In the genomic region with DNA sequence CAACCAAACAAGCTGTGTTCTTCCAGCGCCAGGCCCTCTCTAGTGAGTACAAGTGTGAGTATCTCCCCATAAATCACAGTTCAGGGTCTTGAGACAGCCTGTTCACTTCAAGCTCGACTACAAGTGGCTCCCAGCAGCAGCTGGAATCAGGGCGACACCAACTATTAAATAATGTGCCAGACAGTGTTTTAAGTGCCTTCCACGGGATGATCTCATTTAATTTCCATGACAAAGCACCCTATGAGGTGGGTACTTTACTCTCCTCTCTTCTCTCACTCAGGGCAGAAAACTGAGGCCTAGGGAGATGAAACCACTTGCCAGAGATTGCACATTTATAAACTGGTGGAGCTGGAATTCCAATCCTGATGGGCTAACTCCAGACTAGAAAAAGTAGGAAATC, we compare ENCODE assay signal across 15 cellular contexts. TPM values are rescaled to one million over a fixed set of nuclear protein-coding genes. Genes with fewer than 3 reads are reported as not detected.
DNase-seq lines count a peak whose midpoint lies in the region; ATAC-seq lines count a peak whose summit lies in the region.
"Had no signal": no experiment of that assay in that cellular context is flagged by ENCODE, and none has a peak within 500 bp of the region (broad histone marks: within the 10 kb centered on the region; RNA-seq: fewer than 3 reads in every experiment).

No MANE protein-coding gene starts in this region.

- POLR2A ChIA-PET in activated CD8-positive, alpha-beta T cell treated with anti-CD3 and anti-CD28 coated beads, Interleukin-2, amount 10 ng/mL, durations not matched to agents 7 days and 5 days (lab: Charles Lee) = interaction anchor here (0.6 to 4.2 kb wide), 3 partner anchors 11 to 343 kb away, joined by 3 to 31 read pairs (median 3); partner anchors contain the start of gene SNRPG

- H3K27ac ChIP-seq in epithelial cell of prostate = peak overlapping the region; percentile 65
- H3K27ac ChIP-seq: breast epithelium, dorsolateral prefrontal cortex, hepatocyte, prostate gland, SJCRH30 had no signal

- H3K4me1 Mint-ChIP-seq in activated CD8-positive, alpha-beta T cell treated with anti-CD3 and anti-CD28 coated beads, Interleukin-2, amount 10 ng/mL, durations not matched to agents 7 days and 5 days (ENCODE audit: low read depth) = peaks cover 21% of the 10 kb centered on the region

- peak; percentile 37 for DNase-seq in activated CD8-positive, alpha-beta memory T cell treated with anti-CD3 and anti-CD28 coated beads for 24 hours
- no peak for DNase-seq in activated CD8-positive, alpha-beta memory T cell treated with anti-CD3 and anti-CD28 coated beads, Interleukin-2, amount 50 U/mL, for 4 hours
- peak; percentile 88 for DNase-seq in NCI-H345 treated with DMSO at 0.1 percent for 48 hours (lab: John Stamatoyannopoulos, UW; ENCODE audit: unreplicated experiment)
- DNase-seq in epithelial cell of prostate (ENCODE audit: low read depth, low spot score) = no peak
- DNase-seq in activated CD8-positive, alpha-beta T cell treated with anti-CD3 and anti-CD28 coated beads, Interleukin-2, amount 10 ng/mL, durations not matched to agents 7 days and 5 days = no peak
- DNase-seq in D341Med (ENCODE audit: low spot score) = no peak

- CTCF ChIA-PET in activated CD8-positive, alpha-beta T cell treated with anti-CD3 and anti-CD28 coated beads, Interleukin-2, amount 10 ng/mL, durations not matched to agents 7 days and 5 days (lab: Charles Lee) = interaction anchor here (0.6 to 5.5 kb wide), 49 partner anchors 8 to 643 kb away, joined by 3 to 95 read pairs (median 4); partner anchors contain the start of genes ADD2, MXD1, PCYOX1 and SNRPG

- H3K9me3 Mint-ChIP-seq in activated CD8-positive, alpha-beta T cell treated with anti-CD3 and anti-CD28 coated beads, Interleukin-2, amount 10 ng/mL, durations not matched to agents 7 days and 5 days (ENCODE audit: insufficient read depth) = no peaks in the 10 kb centered on the region
- H3K9me3 Mint-ChIP-seq: stimulated activated naive B cell treated with anti-CD40 and anti-IgM and Interleukin-4, amounts not matched to agents 10 μg/mL and 1 μg/mL and 100 μg/mL, for 72 hours had no signal

- H3K27ac Mint-ChIP-seq in activated CD8-positive, alpha-beta T cell treated with anti-CD3 and anti-CD28 coated beads, Interleukin-2, amount 10 ng/mL, durations not matched to agents 7 days and 5 days = no peak overlapping the region
- H3K27ac Mint-ChIP-seq: activated naive CD8-positive, alpha-beta T cell had no signal

- H3K27me3 Mint-ChIP-seq in activated CD8-positive, alpha-beta T cell treated with anti-CD3 and anti-CD28 coated beads, Interleukin-2, amount 10 ng/mL, durations not matched to agents 7 days and 5 days (ENCODE audit: low read depth) = no peaks in the 10 kb centered on the region
- H3K27me3 Mint-ChIP-seq: activated naive CD8-positive, alpha-beta T cell had no signal

- no peak for ATAC-seq in HG02642 (IDR thresholded peaks at IDR 0.05; ENCODE audit: poor library complexity, unreplicated experiment)
- ATAC-seq in GM18873 (IDR thresholded peaks at IDR 0.05; ENCODE audit: low FRiP score, unreplicated experiment) = no peak
- no peak for ATAC-seq in activated CD8-positive, alpha-beta T cell treated with anti-CD3 and anti-CD28 coated beads, Interleukin-2, amount 10 ng/mL, durations not matched to agents 7 days and 5 days

- peaks cover 12% of the 10 kb centered on the region for H3K36me3 Mint-ChIP-seq in activated CD8-positive, alpha-beta T cell treated with anti-CD3 and anti-CD28 coated beads, Interleukin-2, amount 10 ng/mL, durations not matched to agents 7 days and 5 days (ENCODE audit: low read depth)
- H3K36me3 Mint-ChIP-seq: activated naive CD8-positive, alpha-beta T cell had no signal

- H3K4me3 Mint-ChIP-seq in activated CD8-positive, alpha-beta T cell treated with anti-CD3 and anti-CD28 coated beads, Interleukin-2, amount 10 ng/mL, durations not matched to agents 7 days and 5 days = no peak overlapping the region
- H3K4me3 Mint-ChIP-seq: stimulated activated naive B cell treated with anti-CD40 and anti-IgM and Interleukin-4, amounts not matched to agents 10 μg/mL and 1 μg/mL and 100 μg/mL, for 72 hours had no signal

RNA-seq across cellular contexts. Expression of gene FAM136A, which starts 2.6 kb away (rescaled TPM):
- total RNA-seq in activated CD8-positive, alpha-beta T cell treated with anti-CD3 and anti-CD28 coated beads, Interleukin-2, amount 10 ng/mL, durations not matched to agents 7 days and 5 days = 10 to 100 TPM; 45.5 to 51.0 TPM

RNA-seq across cellular contexts. Expression of gene SNRPG, which starts 11.0 kb away (rescaled TPM):
- 100 to 1,000 TPM; 385 to 389 TPM for total RNA-seq in activated CD8-positive, alpha-beta T cell treated with anti-CD3 and anti-CD28 coated beads, Interleukin-2, amount 10 ng/mL, durations not matched to agents 7 days and 5 days

RNA-seq across cellular contexts. Expression of gene PCYOX1, which starts 46.6 kb away (rescaled TPM):
- 10 to 100 TPM; 14.5 to 15.2 TPM for total RNA-seq in activated CD8-positive, alpha-beta T cell treated with anti-CD3 and anti-CD28 coated beads, Interleukin-2, amount 10 ng/mL, durations not matched to agents 7 days and 5 days

RNA-seq across cellular contexts. Expression of gene TIA1, which starts 56.1 kb away (rescaled TPM):
- 100 to 1,000 TPM; 119 to 125 TPM for total RNA-seq in activated CD8-positive, alpha-beta T cell treated with anti-CD3 and anti-CD28 coated beads, Interleukin-2, amount 10 ng/mL, durations not matched to agents 7 days and 5 days

Comparison
In these comparisons a context has a peak if more than half of its experiments do, and no peak if none do; other contexts are left out.
1. DNase-seq: peak in activated CD8-positive, alpha-beta memory T cell treated with anti-CD3 and anti-CD28 coated beads for 24 hours (single experiment) and NCI-H345 treated with DMSO at 0.1 percent for 48 hours (single experiment); none in activated CD8-positive, alpha-beta memory T cell treated with anti-CD3 and anti-CD28 coated beads, Interleukin-2, amount 50 U/mL, for 4 hours (single experiment), epithelial cell of prostate (single experiment), activated CD8-positive, alpha-beta T cell treated with anti-CD3 and anti-CD28 coated beads, Interleukin-2, amount 10 ng/mL, durations not matched to agents 7 days and 5 days (single experiment) and D341Med (single experiment).